7 cellular contexts compared by ENCODE assay signal in genomic region chr11:115912484-115912945, GRCh38.
A peak's percentile ranks its signal among the peaks of the same experiment; 100 is the strongest.
DNase-seq lines count a peak whose midpoint lies in the region; ATAC-seq and TF ChIP-seq lines count a peak whose summit lies in the region.

No MANE protein-coding gene starts in this region.

- H3K4me1 ChIP-seq in aorta (ENCODE audit: control insufficient read depth in 1 of 2, insufficient read depth in 2 of 2, low read length in 2 of 2) = no peaks in the 10 kb centered on the region

- peaks cover 13% of the 10 kb centered on the region for H3K4me1 Mint-ChIP-seq in progenitor cell of endocrine pancreas (ENCODE audit: low read depth)

- peaks cover 5% of the 10 kb centered on the region for H3K27me3 Mint-ChIP-seq in progenitor cell of endocrine pancreas

- no peaks in the 10 kb centered on the region for H3K36me3 ChIP-seq in aorta (ENCODE audit: control insufficient read depth in 1 of 2, insufficient read depth in 2 of 2, low read length in 1 of 2)

- 84% methylated on average over 2 of the region's 2 CpGs for WGBS in aorta, 2 donors

- peak; percentile 59 for TF ChIP-seq CTCF in progenitor cell of endocrine pancreas (IDR thresholded peaks at IDR 0.05; ENCODE audit: unreplicated experiment)

- intact Hi-C loops in aorta (cut with DNase I) = no loop called here

- H3K4me3 Mint-ChIP-seq in progenitor cell of endocrine pancreas (ENCODE audit: low read depth) = no peak overlapping the region

- no peaks in the 10 kb centered on the region for H3K27me3 ChIP-seq in aorta (ENCODE audit: control insufficient read depth in 1 of 2, insufficient read depth in 2 of 2, low read length in 1 of 2)

- H3K9me3 Mint-ChIP-seq in progenitor cell of endocrine pancreas (ENCODE audit: low read depth) = no peaks in the 10 kb centered on the region

- H3K27ac ChIP-seq in aorta (ENCODE audit: low read depth in 1 of 2, low read length in 2 of 2) = no peak overlapping the region

- DNase-seq in SK-N-DZ (ENCODE audit: low spot score) (peak; percentile 2), progenitor cell of endocrine pancreas (ENCODE audit: low spot score, unreplicated experiment) (no peak), inferior parietal cortex (ENCODE audit: extremely low spot score) (no peak), aorta (no peak)

- H3K27ac Mint-ChIP-seq in progenitor cell of endocrine pancreas = no peak overlapping the region

- H3K4me3 ChIP-seq in aorta (ENCODE audit: low read length in 2 of 2) = no peak overlapping the region

- H3K36me3 Mint-ChIP-seq in progenitor cell of endocrine pancreas (ENCODE audit: insufficient read depth) = no peaks in the 10 kb centered on the region

- ATAC-seq in GM18858 (IDR thresholded peaks at IDR 0.05; ENCODE audit: unreplicated experiment) (peak; percentile 55), HG03095 (IDR thresholded peaks at IDR 0.05; ENCODE audit: unreplicated experiment) (peak; percentile 46), aorta (ENCODE audit: low FRiP score) (no peak), GM21526 (IDR thresholded peaks at IDR 0.05; ENCODE audit: low FRiP score, unreplicated experiment) (no peak)

- H3K9me3 ChIP-seq in aorta (ENCODE audit: control insufficient read depth, low read length) = peaks cover 1% of the 10 kb centered on the region

Comparison
In these comparisons a context has a peak if more than half of its experiments do, and no peak if none do; other contexts are left out.
1. ATAC-seq: peak in GM18858 (single experiment) and HG03095 (single experiment); none in aorta (single experiment) and GM21526 (single experiment).